ENCODE assay signal across 8 cellular contexts in the genomic region with DNA sequence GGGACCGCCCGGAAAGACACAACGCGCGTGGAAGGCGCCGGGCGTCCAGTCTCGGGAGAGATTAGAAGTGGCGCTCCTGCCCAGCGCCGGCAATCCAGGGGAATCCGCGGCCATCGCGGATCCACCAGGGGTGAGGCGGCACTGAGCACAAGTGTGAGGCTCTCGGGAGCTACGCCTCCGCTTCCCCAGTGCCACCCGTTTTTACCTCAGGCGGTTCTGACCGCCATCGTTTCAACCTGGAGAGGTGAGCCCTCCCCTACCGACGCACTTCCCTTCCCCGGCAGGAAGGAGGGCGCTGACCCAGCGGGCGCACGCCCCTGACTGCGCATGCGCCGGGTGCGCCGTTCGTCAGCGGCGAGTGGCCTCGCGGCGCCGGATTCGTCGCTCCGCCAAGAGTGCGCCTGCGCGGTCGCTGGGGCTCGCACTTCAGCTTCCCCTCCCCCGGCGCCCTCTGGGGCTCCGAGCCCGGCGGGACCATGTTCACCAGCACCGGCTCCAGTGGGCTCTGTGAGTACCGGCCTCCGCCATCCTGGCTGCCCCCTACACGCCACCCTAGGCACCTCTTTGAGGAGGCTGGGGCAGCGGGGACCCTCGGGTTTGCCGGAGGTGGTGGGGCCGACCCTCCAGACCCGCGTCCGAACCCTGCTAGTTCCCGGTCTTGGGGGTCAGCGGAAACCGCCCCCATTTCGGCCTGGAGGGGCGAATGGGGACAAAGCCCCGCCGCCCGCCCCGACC. TPM values are rescaled to one million over a fixed set of nuclear protein-coding genes. Genes with fewer than 3 reads are reported as not detected.
A peak's percentile ranks its signal among the peaks of the same experiment; 100 is the strongest.
DNase-seq lines count a peak whose midpoint lies in the region; ATAC-seq and TF ChIP-seq lines count a peak whose summit lies in the region.

UBAC2 (plus strand) TSS at position 422 of the 735 bp plus-strand sequence; CDS start at position 477, 55 bp downstream.

- peak; percentile 63 for ATAC-seq in GM18868 (IDR thresholded peaks at IDR 0.05; ENCODE audit: unreplicated experiment)
- ATAC-seq in HG03108 (IDR thresholded peaks at IDR 0.05; ENCODE audit: unreplicated experiment), result peak; percentile 79

- peaks cover 35% of the 10 kb centered on the region for H3K79me2 ChIP-seq in smooth muscle cell (ENCODE audit: low read depth)

- H3K36me3 ChIP-seq in breast epithelium (no peaks in the 10 kb centered on the region), smooth muscle cell (ENCODE audit: low read depth) (no peaks in the 10 kb centered on the region)

- peak within 1 kb of the TSS; percentile 82 for H3K4me2 ChIP-seq in smooth muscle cell

- under 1% methylated on average over 72 of the region's 76 CpGs for WGBS in smooth muscle cell (ENCODE audit: low lambda C conversion rate)

- intact Hi-C loops in breast epithelium (cut with DNase I; ENCODE audit: low total_unique reads), result no loop called here

- peak within 1 kb of the TSS; percentile 98 for H3K27ac ChIP-seq in VCaP
- H3K27ac ChIP-seq in breast epithelium, result peak within 1 kb of the TSS; percentile 99 to 100
- peak within 1 kb of the TSS; percentile 90 for H3K27ac ChIP-seq in smooth muscle cell (ENCODE audit: low read depth)

- no peaks in the 10 kb centered on the region for H3K4me1 ChIP-seq in breast epithelium
- H3K4me1 ChIP-seq in smooth muscle cell (ENCODE audit: low read depth), result peaks cover 14% of the 10 kb centered on the region

- H3K4me3 ChIP-seq in breast epithelium (peak within 1 kb of the TSS; percentile 80 to 98 (median 94)), smooth muscle cell (peak within 1 kb of the TSS; percentile 83)

- H2AFZ ChIP-seq in smooth muscle cell (ENCODE audit: low read depth), result peak within 1 kb of the TSS; percentile 99

- peak; percentile 91 for DNase-seq in ACHN
- peak; percentile 87 for DNase-seq in NCI-H2196 (lab: John Stamatoyannopoulos, UW; ENCODE audit: unreplicated experiment)
- DNase-seq in breast epithelium (ENCODE audit: low spot score in 2 of 2), result peak; percentile 92 to 94
- DNase-seq in iPS-NIHi11 (ENCODE audit: low spot score), result peak; percentile 98
- peak; percentile 85 for DNase-seq in smooth muscle cell (lab: John Stamatoyannopoulos, UW; ENCODE audit: unreplicated experiment)

- peaks cover 3% of the 10 kb centered on the region for H3F3A ChIP-seq in smooth muscle cell (ENCODE audit: low read depth)

- H3K9me3 ChIP-seq in breast epithelium (no peaks in the 10 kb centered on the region), smooth muscle cell (replicated peaks; ENCODE audit: low read depth) (no peaks in the 10 kb centered on the region)

- peak within 1 kb of the TSS; percentile 92 for H3K9ac ChIP-seq in smooth muscle cell (ENCODE audit: low read depth)

- no peak for TF ChIP-seq CTCF in VCaP (conservative IDR thresholded peaks at IDR 0.05)
- TF ChIP-seq CTCF in breast epithelium (IDR thresholded peaks at IDR 0.05), result peak in 1 of 3 donors; percentile 33
- no peak for TF ChIP-seq CTCF in smooth muscle cell (IDR thresholded peaks at IDR 0.05; ENCODE audit: borderline replicate concordance, insufficient read depth, poor library complexity, severe bottlenecking)

- in situ Hi-C loops in ACHN (cut with HindIII; ENCODE audit: low pct_ligation_motif_present, low pct_unique_long_range_greater_than_20kb, low sequenced_read_pairs), result no loop called here

- no peaks in the 10 kb centered on the region for H3K27me3 ChIP-seq in breast epithelium
- no peaks in the 10 kb centered on the region for H3K27me3 ChIP-seq in smooth muscle cell (ENCODE audit: low read depth)

- peak; percentile 94 for TF ChIP-seq POLR2A in breast epithelium (IDR thresholded peaks at IDR 0.05)

- peaks cover 35% of the 10 kb centered on the region for H4K20me1 ChIP-seq in smooth muscle cell (ENCODE audit: low read depth)

RNA-seq across cellular contexts. Expression of gene UBAC2, which starts in this region (rescaled TPM):
- total RNA-seq in breast epithelium (10 to 100 TPM; 64.6 to 72.8 (median 65.1) TPM), smooth muscle cell (58.4 and 69.9 TPM in 2 replicates)
- polyA plus RNA-seq in smooth muscle cell, result 74.0 and 85.3 TPM in 2 replicates

Comparison
In these comparisons a context has a peak if more than half of its experiments do, and no peak if none do; other contexts are left out.
1. Peak in every context shown above with its lines: DNase-seq, ATAC-seq, H3K4me3 ChIP-seq and H3K27ac ChIP-seq.